In genomic region chr2:112767693-112768380, GRCh38 we compare ENCODE assay signal across 12 cellular contexts. TPM values are rescaled to one million over a fixed set of nuclear protein-coding genes. Genes with fewer than 3 reads are reported as not detected.
A peak's percentile ranks its signal among the peaks of the same experiment; 100 is the strongest.
DNase-seq lines count a peak whose midpoint lies in the region; FAIRE-seq and TF ChIP-seq lines count a peak whose summit lies in the region.
"Had no signal": no experiment of that assay in that cellular context is flagged by ENCODE, and none has a peak within 500 bp of the region (broad histone marks: within the 10 kb centered on the region; RNA-seq: fewer than 3 reads in every experiment).

No MANE protein-coding gene starts in this region.

- peak overlapping the region; percentile 68 for H3K4me3 Mint-ChIP-seq in activated naive CD4-positive, alpha-beta T cell treated with anti-CD3 and anti-CD28 coated beads, Interleukin-2, amount 50 U/mL, for 24 hours

- H3K4me1 Mint-ChIP-seq in activated naive CD4-positive, alpha-beta T cell treated with anti-CD3 and anti-CD28 coated beads, Interleukin-2, amount 50 U/mL, for 24 hours: peaks cover 34% of the 10 kb centered on the region

- H3K9me3 Mint-ChIP-seq in activated naive CD4-positive, alpha-beta T cell treated with anti-CD3 and anti-CD28 coated beads, Interleukin-2, amount 50 U/mL, for 24 hours: no peaks in the 10 kb centered on the region

- DNase-seq in activated naive CD4-positive, alpha-beta T cell treated with Interleukin-2 at 50 U/mL for 16 hours: no peak
- DNase-seq in keratinocyte (ENCODE audit: low read depth, low spot score) (no peak), stomach (no peak), AML-193 (lab: John Stamatoyannopoulos, UW) (no peak), hepatic stellate cell (ENCODE audit: low spot score) (no peak), NCI-H2171 (lab: John Stamatoyannopoulos, UW) (no peak)
- DNase-seq: activated CD4-positive, alpha-beta T cell treated with anti-CD3 and anti-CD28 coated beads, Interleukin-2, amount 50 U/mL, for 4 hours; NCI-H2081 had no signal

- TF ChIP-seq CTCF in WI38 (IDR thresholded peaks at IDR 0.05; ENCODE audit: low read depth, low read length) (no peak), keratinocyte (optimal IDR thresholded peaks at IDR 0.05 in 1 of 3, IDR thresholded peaks at IDR 0.05 in 1 of 3, conservative IDR thresholded peaks at IDR 0.05 in 1 of 3; ENCODE audit: extremely low read depth in 1 of 3, insufficient read depth in 2 of 3, low read length in 3 of 3) (no peak), stomach (IDR thresholded peaks at IDR 0.05) (no peak)

- H3K27me3 ChIP-seq in keratinocyte (ENCODE audit: control insufficient read depth, extremely low read depth, insufficient read depth, low read length) (no peaks in the 10 kb centered on the region), stomach (no peaks in the 10 kb centered on the region)

- no peak for FAIRE-seq in keratinocyte (lab: Jason Lieb, UNC)
- FAIRE-seq: GM19239 had no signal

- no peaks in the 10 kb centered on the region for H3K9me1 ChIP-seq in keratinocyte (ENCODE audit: control insufficient read depth, extremely low read depth, insufficient read depth, low read length)

- H3K36me3 Mint-ChIP-seq in activated naive CD4-positive, alpha-beta T cell treated with anti-CD3 and anti-CD28 coated beads, Interleukin-2, amount 50 U/mL, for 24 hours: no peaks in the 10 kb centered on the region

- dilution Hi-C loops in keratinocyte (cut with MboI; ENCODE audit: extremely low pct_ligation_motif_present, low sequenced_read_pairs): no loop called here

- TF ChIP-seq POLR2A in stomach (IDR thresholded peaks at IDR 0.05): no peak

- no peaks in the 10 kb centered on the region for H4K20me1 ChIP-seq in keratinocyte (ENCODE audit: control insufficient read depth, extremely low read depth, insufficient read depth, low read length)

- no peak overlapping the region for H3K9ac ChIP-seq in keratinocyte (ENCODE audit: control insufficient read depth, extremely low read depth, insufficient read depth, low read length)

- 60 to 67% (median 62%) methylated on average over 6 of the region's 6 CpGs for WGBS in stomach, 5 donors

- peak overlapping the region; percentile 66 for H3K27ac Mint-ChIP-seq in activated naive CD4-positive, alpha-beta T cell treated with anti-CD3 and anti-CD28 coated beads, Interleukin-2, amount 50 U/mL, for 24 hours

- H3K27me3 Mint-ChIP-seq in activated naive CD4-positive, alpha-beta T cell treated with anti-CD3 and anti-CD28 coated beads, Interleukin-2, amount 50 U/mL, for 24 hours: no peaks in the 10 kb centered on the region

- H3K27ac ChIP-seq in keratinocyte (ENCODE audit: control insufficient read depth, insufficient read depth, low read length): no peak overlapping the region
- peak overlapping the region in 3 of 5 donors; percentile 20 to 44 (median 34) for H3K27ac ChIP-seq in stomach

- peaks cover 15% of the 10 kb centered on the region for H3K79me2 ChIP-seq in keratinocyte (ENCODE audit: control insufficient read depth, insufficient read depth, low read length)

- H3K36me3 ChIP-seq in keratinocyte (ENCODE audit: control insufficient read depth in 2 of 2, extremely low read depth in 1 of 2, insufficient read depth in 2 of 2, low read length in 2 of 2): no peaks in the 10 kb centered on the region
- no peaks in the 10 kb centered on the region for H3K36me3 ChIP-seq in stomach

- H3K4me2 ChIP-seq in keratinocyte (ENCODE audit: control insufficient read depth, extremely low read depth, insufficient read depth, low read depth, low read length): peak overlapping the region; percentile 14

- no peak overlapping the region for H2AFZ ChIP-seq in keratinocyte (ENCODE audit: control insufficient read depth, low read length)

- H3K9me3 ChIP-seq in keratinocyte (ENCODE audit: control insufficient read depth, low read depth, low read length) (no peaks in the 10 kb centered on the region), stomach (no peaks in the 10 kb centered on the region)

- peaks cover 12% of the 10 kb centered on the region for H3K4me1 ChIP-seq in keratinocyte (ENCODE audit: control insufficient read depth, extremely low read depth, insufficient read depth, low read length)
- H3K4me1 ChIP-seq in stomach: peaks cover 8 to 31% (median 14%) of the 10 kb centered on the region in 4 donors

- TF ChIP-seq EP300 in stomach (IDR thresholded peaks at IDR 0.05): no peak

- peak overlapping the region; percentile 31 for H3K4me3 ChIP-seq in WI38 (ENCODE audit: low read depth, low read length)
- no peak overlapping the region for H3K4me3 ChIP-seq in keratinocyte (ENCODE audit: control insufficient read depth in 2 of 3, extremely low read depth in 1 of 3, insufficient read depth in 2 of 3, low read depth in 1 of 3, low read length in 3 of 3)
- no peak overlapping the region for H3K4me3 ChIP-seq in stomach

- intact Hi-C loops in stomach (cut with DNase I; ENCODE audit: low total_unique reads): loop anchor here (10.0 kb wide), 1 partner anchor 107 kb away; no protein-coding TSS in a partner anchor

RNA-seq across cellular contexts. Expression of gene CKAP2L, which starts 3.4 kb away (rescaled TPM):
- polyA plus RNA-seq in keratinocyte (1.2 to 10.9 TPM (median 9.3 TPM) in 3 replicates), stomach (1 to 10 TPM; 1.1 TPM)
- 0.50 TPM for polyA plus RNA-seq in keratinocyte (2011; ENCODE audit: low read depth)
- 1.8 and 3.3 TPM in 2 replicates for polyA plus RNA-seq in keratinocyte (2011; cell fraction: cytosol; rRNA removed)
- 1.5 and 2.0 TPM in 2 replicates for polyA plus RNA-seq in keratinocyte (2011; cell fraction: nucleus; rRNA removed)
- 0.45 and 9.6 TPM in 2 replicates for polyA plus RNA-seq in keratinocyte (2012; ENCODE audit: low replicate concordance)
- polyA minus RNA-seq in keratinocyte: 0.89 to 7.2 TPM (median 1.6 TPM) in 3 replicates
- 1.2 TPM for polyA minus RNA-seq in keratinocyte (2011; cell fraction: cytosol; rRNA and poly(A)+ RNA removed)
- polyA minus RNA-seq in keratinocyte (2011; cell fraction: nucleus; rRNA and poly(A)+ RNA removed): 0.84 and 2.2 TPM in 2 replicates
- 1 to 10 TPM; 1.2 to 4.4 (median 2.0) TPM for total RNA-seq in stomach

RNA-seq across cellular contexts. Expression of gene IL1A, which starts 16.5 kb away (rescaled TPM):
- polyA plus RNA-seq in keratinocyte (146 to 269 TPM (median 240 TPM) in 3 replicates), stomach (1 to 10 TPM in 1 of 3 donors, under 1 TPM in 1, not detected in 1; 0.44 to 2.5 TPM)
- polyA plus RNA-seq in keratinocyte (2011; ENCODE audit: low read depth): 121 TPM
- 145 and 292 TPM in 2 replicates for polyA plus RNA-seq in keratinocyte (2011; cell fraction: cytosol; rRNA removed)
- polyA plus RNA-seq in keratinocyte (2011; cell fraction: nucleus; rRNA removed): 339 and 358 TPM in 2 replicates
- 118 and 151 TPM in 2 replicates for polyA plus RNA-seq in keratinocyte (2012; ENCODE audit: low replicate concordance)
- 35.3 to 143 TPM (median 103 TPM) in 3 replicates for polyA minus RNA-seq in keratinocyte
- 90.0 TPM for polyA minus RNA-seq in keratinocyte (2011; cell fraction: cytosol; rRNA and poly(A)+ RNA removed)
- 106 and 198 TPM in 2 replicates for polyA minus RNA-seq in keratinocyte (2011; cell fraction: nucleus; rRNA and poly(A)+ RNA removed)
- total RNA-seq in stomach: not detected
- total RNA-seq: Right ventricle myocardium inferior had no signal

RNA-seq across cellular contexts. Expression of gene NT5DC4, which starts 47.0 kb away (rescaled TPM):
- polyA plus RNA-seq in keratinocyte (0.03 to 1.00 TPM (median 0.07 TPM) in 3 replicates), stomach (not detected)
- not detected for polyA plus RNA-seq in keratinocyte (2011; ENCODE audit: low read depth)
- polyA plus RNA-seq in keratinocyte (2011; cell fraction: cytosol; rRNA removed): 0.06 TPM in 1 of 2 replicates, not detected in the other
- polyA plus RNA-seq in keratinocyte (2011; cell fraction: nucleus; rRNA removed): 0.10 TPM in 1 of 2 replicates, not detected in the other
- 0.13 TPM in 1 of 2 replicates, not detected in the other for polyA plus RNA-seq in keratinocyte (2012; ENCODE audit: low replicate concordance)
- polyA minus RNA-seq in keratinocyte: not detected in 3 replicates
- not detected for polyA minus RNA-seq in keratinocyte (2011; cell fraction: cytosol; rRNA and poly(A)+ RNA removed)
- not detected in 2 replicates for polyA minus RNA-seq in keratinocyte (2011; cell fraction: nucleus; rRNA and poly(A)+ RNA removed)
- total RNA-seq in stomach: not detected
- total RNA-seq: Right ventricle myocardium inferior had no signal

Comparison
In these comparisons a context has a peak if more than half of its experiments do, and no peak if none do; other contexts are left out.
1. RNA of gene IL1A, which starts 16.5 kb away (polyA plus RNA-seq): 118 to 358 TPM in keratinocyte; 0.44 to 2.5 TPM in stomach; every median in the first group is over 10 times any median in the second.